ENCODE assay signal across 19 cellular contexts in the genomic region with DNA sequence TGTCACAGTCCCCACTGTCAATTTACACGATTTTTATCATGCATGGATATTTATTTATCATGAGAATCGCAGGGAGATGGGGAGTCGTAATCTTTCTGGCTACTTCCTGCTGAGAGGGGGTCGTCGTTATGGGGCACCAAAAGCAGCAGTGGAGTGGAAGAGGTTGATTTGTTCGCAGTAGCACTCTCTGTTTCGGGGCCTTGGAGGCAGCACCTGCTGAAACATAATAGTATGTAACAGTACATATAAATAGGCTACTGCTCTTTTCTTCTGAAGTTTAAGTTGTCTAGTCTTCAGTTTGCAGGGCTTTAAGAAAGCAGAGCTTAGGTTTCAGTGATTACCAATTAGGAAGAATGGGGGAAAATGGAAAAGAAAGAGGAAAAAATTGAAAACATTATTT. TPM values are rescaled to one million over a fixed set of nuclear protein-coding genes. Genes with fewer than 3 reads are reported as not detected.
DNase-seq lines count a peak whose midpoint lies in the region; ATAC-seq and TF ChIP-seq lines count a peak whose summit lies in the region.
"Had no signal": no experiment of that assay in that cellular context is flagged by ENCODE, and none has a peak within 500 bp of the region (broad histone marks: within the 10 kb centered on the region; RNA-seq: fewer than 3 reads in every experiment).

No MANE protein-coding gene starts in this region.

- H3K27me3 ChIP-seq in Karpas-422 (ENCODE audit: low read length) (no peaks in the 10 kb centered on the region), sigmoid colon (no peaks in the 10 kb centered on the region)

- DNase-seq in Karpas-422, result peak; percentile 29
- no peak for DNase-seq in coronary artery (ENCODE audit: low spot score)
- DNase-seq in progenitor cell of endocrine pancreas (ENCODE audit: low spot score, unreplicated experiment), result no peak
- no peak for DNase-seq in GM13977 (ENCODE audit: low spot score)
- no peak for DNase-seq in sigmoid colon
- DNase-seq: C1 segment of cervical spinal cord; CD8-positive, alpha-beta memory T cell; KBM-7; NCI-H1417 treated with DMSO at 0.1 percent for 48 hours; NCI-H187 treated with DMSO at 0.1 percent for 48 hours; NCI-H2227 treated with DMSO at 0.1 percent for 48 hours; NCI-H510A treated with DMSO at 0.1 percent for 48 hours; NCI-H774; OCI-M1; SHP77 had no signal

- no peak overlapping the region for H3K9ac ChIP-seq in Karpas-422 (ENCODE audit: low read length)

- intact Hi-C loops in sigmoid colon (cut with DNase I), result no loop called here

- peak overlapping the region; percentile 59 for H3K27ac Mint-ChIP-seq in progenitor cell of endocrine pancreas

- H3K4me1 ChIP-seq in Karpas-422 (ENCODE audit: low read length) (0 out of 2 replicates have a peak, but pooled peaks cover 4% of the 10 kb centered on the region), sigmoid colon (peaks cover 0 to 11% (median 4%) of the 10 kb centered on the region in 4 donors)

- no peak overlapping the region for H2AFZ ChIP-seq in Karpas-422 (ENCODE audit: low read length)

- H3K27ac ChIP-seq in Karpas-422 (ENCODE audit: low read length) (no peak overlapping the region), coronary artery (peak overlapping the region; percentile 21 to 66), sigmoid colon (no peak overlapping the region)
- H3K27ac ChIP-seq: A549, SK-N-MC had no signal

- H3K4me3 Mint-ChIP-seq in progenitor cell of endocrine pancreas (ENCODE audit: low read depth), result no peak overlapping the region
- H3K4me3 Mint-ChIP-seq: CD8-positive, alpha-beta memory T cell had no signal

- H3K36me3 Mint-ChIP-seq in progenitor cell of endocrine pancreas (ENCODE audit: insufficient read depth), result peaks cover 2% of the 10 kb centered on the region
- H3K36me3 Mint-ChIP-seq: CD8-positive, alpha-beta memory T cell had no signal

- H3K9me2 ChIP-seq in Karpas-422 (replicated peaks; ENCODE audit: insufficient read depth, low read length), result no peaks in the 10 kb centered on the region

- H3K4me1 Mint-ChIP-seq in progenitor cell of endocrine pancreas (ENCODE audit: low read depth), result peaks cover 40% of the 10 kb centered on the region

- no peak for ATAC-seq in HG03378 (IDR thresholded peaks at IDR 0.05; ENCODE audit: unreplicated experiment)
- ATAC-seq: A549 had no signal

- H3K9me3 Mint-ChIP-seq in progenitor cell of endocrine pancreas (ENCODE audit: low read depth), result peaks cover 3% of the 10 kb centered on the region
- H3K9me3 Mint-ChIP-seq: CD8-positive, alpha-beta memory T cell had no signal

- TF ChIP-seq CTCF in coronary artery (IDR thresholded peaks at IDR 0.05) (no peak), progenitor cell of endocrine pancreas (IDR thresholded peaks at IDR 0.05; ENCODE audit: unreplicated experiment) (no peak), GM13977 (IDR thresholded peaks at IDR 0.05; ENCODE audit: extremely low read depth, insufficient read depth, missing control alignments) (no peak), sigmoid colon (IDR thresholded peaks at IDR 0.05) (no peak)

- no peaks in the 10 kb centered on the region for H3K27me3 Mint-ChIP-seq in progenitor cell of endocrine pancreas
- H3K27me3 Mint-ChIP-seq: CD8-positive, alpha-beta memory T cell had no signal

- H3K9me3 ChIP-seq in Karpas-422 (ENCODE audit: low read length) (no peaks in the 10 kb centered on the region), sigmoid colon (no peaks in the 10 kb centered on the region)
- H3K9me3 ChIP-seq: A549 had no signal

- no peaks in the 10 kb centered on the region for H4K20me1 ChIP-seq in Karpas-422 (ENCODE audit: insufficient read depth, low read depth, low read length)

- H3K4me2 ChIP-seq in Karpas-422 (ENCODE audit: low read depth, low read length, poor library complexity, severe bottlenecking), result no peak overlapping the region
- H3K4me2 ChIP-seq: A549 had no signal

- no peaks in the 10 kb centered on the region for H3K36me3 ChIP-seq in Karpas-422 (ENCODE audit: insufficient read depth, low read length)
- H3K36me3 ChIP-seq in sigmoid colon, result no peaks in the 10 kb centered on the region

- H3K4me3 ChIP-seq in Karpas-422 (ENCODE audit: low read length), result no peak overlapping the region
- no peak overlapping the region for H3K4me3 ChIP-seq in coronary artery
- H3K4me3 ChIP-seq in sigmoid colon, result no peak overlapping the region
- H3K4me3 ChIP-seq: A549, SK-N-MC had no signal

- no peak for TF ChIP-seq EP300 in sigmoid colon (IDR thresholded peaks at IDR 0.05)

- TF ChIP-seq POLR2A in sigmoid colon (IDR thresholded peaks at IDR 0.05), result no peak

- in situ Hi-C loops in GM13977 (cut with MboI; ENCODE audit: low pct_unique_long_range_greater_than_20kb, low sequenced_read_pairs, unreplicated experiment), result no loop called here

- no peaks in the 10 kb centered on the region for H3K79me2 ChIP-seq in Karpas-422 (ENCODE audit: low read length)

- WGBS in sigmoid colon, 2 donors, result 67 to 70% methylated on average over 7 of the region's 7 CpGs

RNA-seq across cellular contexts. Expression of a gene that starts 3.8 kb away (rescaled TPM):
- not detected in 2 replicates for total RNA-seq in Karpas-422 (2014; rRNA removed; shearing (Covaris generic); ENCODE audit: low replicate concordance)
- total RNA-seq in progenitor cell of endocrine pancreas, result 0.98 and 1.1 TPM in 2 replicates
- total RNA-seq in sigmoid colon, result under 1 TPM in 2 of 4 donors, not detected in 2; 0.41 to 0.55 TPM
- polyA plus RNA-seq in sigmoid colon, result under 1 TPM in 1 of 3 donors, not detected in 2; 0.09 TPM
- total RNA-seq: M059J had no signal

RNA-seq across cellular contexts. Expression of a gene that starts 9.7 kb away (rescaled TPM):
- 0.54 TPM in 1 of 2 replicates, not detected in the other for total RNA-seq in Karpas-422 (2014; rRNA removed; shearing (Covaris generic); ENCODE audit: low replicate concordance)
- total RNA-seq in progenitor cell of endocrine pancreas (25.7 and 26.5 TPM in 2 replicates), sigmoid colon (100 to 1,000 TPM; 127 to 444 (median 384) TPM)
- polyA plus RNA-seq in sigmoid colon, result 100 to 1,000 TPM in 1 of 3 donors, 10 to 100 TPM in 1, 1 to 10 TPM in 1; 3.0 to 133 (median 35.9) TPM

RNA-seq across cellular contexts. Expression of a gene that starts 27.9 kb away (rescaled TPM):
- 11.1 and 17.4 TPM in 2 replicates for total RNA-seq in Karpas-422 (2014; rRNA removed; shearing (Covaris generic); ENCODE audit: low replicate concordance)
- total RNA-seq in progenitor cell of endocrine pancreas (17.9 and 18.0 TPM in 2 replicates), sigmoid colon (10 to 100 TPM; 31.9 to 41.4 (median 35.7) TPM)
- polyA plus RNA-seq in sigmoid colon, result 10 to 100 TPM; 20.1 to 33.4 (median 27.0) TPM

RNA-seq across cellular contexts. Expression of a gene that starts 57.3 kb away (rescaled TPM):
- total RNA-seq in Karpas-422 (2014; rRNA removed; shearing (Covaris generic); ENCODE audit: low replicate concordance), result 0.48 TPM in 1 of 2 replicates, not detected in the other
- total RNA-seq in progenitor cell of endocrine pancreas (6.6 and 7.3 TPM in 2 replicates), sigmoid colon (100 to 1,000 TPM; 109 to 117 (median 113) TPM)
- polyA plus RNA-seq in sigmoid colon, result 10 to 100 TPM; 12.5 to 60.1 (median 47.4) TPM

Comparison
In these comparisons a context has a peak if more than half of its experiments do, and no peak if none do; other contexts are left out.
1. H3K27ac ChIP-seq: peak in coronary artery (2 of 2); none in Karpas-422 (single experiment) and sigmoid colon (0 of 4).
2. RNA of a gene that starts 9.7 kb away (total RNA-seq): 127 to 444 TPM in sigmoid colon and 25.7 to 26.5 TPM in progenitor cell of endocrine pancreas; 0.54 TPM in Karpas-422; every median in the first group is over 10 times any median in the second.